Comparison of ENCODE assay signal across 1 cellular context in genomic region chr2:96538487-96539214, GRCh38.
TF ChIP-seq lines count a peak whose summit lies in the region.

No MANE protein-coding gene starts in this region.

TF ChIP-seq in HepG2, 621 proteins besides CTCF, POLR2A, EP300 and RAD21 (continued from another document):
- TF ChIP-seq RBM39 (IDR thresholded peaks at IDR 0.05; ENCODE audit: low read depth, low read length, poor library complexity, severe bottlenecking) (peak; percentile 41), HINFP (CRISPR knock-in tag; IDR thresholded peaks at IDR 0.05; ENCODE audit: low read depth) (0 out of 2 replicates have a peak, but pooled peaks have one; percentile 19), NFRKB (IDR thresholded peaks at IDR 0.05) (no peak), CREBL2 (CRISPR knock-in tag; IDR thresholded peaks at IDR 0.05; ENCODE audit: borderline replicate concordance) (no peak), TRIM24 (CRISPR knock-in tag; IDR thresholded peaks at IDR 0.05) (no peak), ZSCAN22 (CRISPR knock-in tag; IDR thresholded peaks at IDR 0.05) (no peak), ZGPAT (CRISPR knock-in tag; IDR thresholded peaks at IDR 0.05) (no peak), SATB2 (CRISPR knock-in tag; IDR thresholded peaks at IDR 0.05) (no peak), ZC3H4 (CRISPR knock-in tag; IDR thresholded peaks at IDR 0.05; ENCODE audit: borderline replicate concordance) (no peak)
- TF ChIP-seq, protein P1, sequence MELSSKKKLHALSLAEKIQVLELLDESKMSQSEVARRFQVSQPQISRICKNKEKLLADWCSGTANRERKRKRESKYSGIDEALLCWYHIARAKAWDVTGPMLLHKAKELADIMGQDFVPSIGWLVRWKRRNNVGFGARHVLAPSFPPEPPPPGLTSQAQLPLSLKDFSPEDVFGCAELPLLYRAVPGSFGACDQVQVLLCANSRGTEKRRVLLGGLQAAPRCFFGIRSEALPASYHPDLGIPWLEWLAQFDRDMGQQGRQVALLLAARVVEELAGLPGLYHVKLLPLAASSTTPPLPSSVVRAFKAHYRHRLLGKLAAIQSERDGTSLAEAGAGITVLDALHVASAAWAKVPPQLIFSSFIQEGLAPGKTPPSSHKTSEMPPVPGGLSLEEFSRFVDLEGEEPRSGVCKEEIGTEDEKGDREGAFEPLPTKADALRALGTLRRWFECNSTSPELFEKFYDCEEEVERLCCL (CRISPR knock-in tag; IDR thresholded peaks at IDR 0.05; ENCODE audit: borderline replicate concordance): no peak
